ENCODE assay signal across 16 cellular contexts in genomic region chr16:9821331-9821730, GRCh38.
"Had no signal": no experiment of that assay in that cellular context is flagged by ENCODE, and none has a peak within 500 bp of the region (broad histone marks: within the 10 kb centered on the region; RNA-seq: fewer than 3 reads in every experiment).

No MANE protein-coding gene starts in this region.

- H3K4me1 Mint-ChIP-seq: activated B cell treated with CpG ODN at 0.5 μM for 24 hours, immature natural killer cell, T-helper 17 cell had no signal

- H3K4me3 Mint-ChIP-seq: activated B cell treated with CpG ODN at 0.5 μM for 24 hours; activated CD8-positive, alpha-beta T cell treated with anti-CD3 and anti-CD28 coated beads, Interleukin-2, amount 10 ng/mL, durations not matched to agents 7 days and 5 days; activated T-cell treated with anti-CD3 and anti-CD28 coated beads, Interleukin-2, amount 50 U/mL, for 72 hours; immature natural killer cell; nephron progenitor cell; T-helper 17 cell had no signal

- H3K27me3 ChIP-seq: esophagus squamous epithelium, tibial nerve had no signal

- H3K9me3 ChIP-seq: esophagus squamous epithelium, tibial nerve had no signal

- H3K4me3 ChIP-seq: esophagus squamous epithelium, tibial nerve had no signal

- DNase-seq: activated B cell treated with CpG ODN at 0.5 μM for 24 hours; activated CD4-positive, alpha-beta T cell treated with anti-CD3 and anti-CD28 coated beads for 48 hours; activated CD8-positive, alpha-beta memory T cell treated with anti-CD3 and anti-CD28 coated beads, Interleukin-2, amount 50 U/mL, for 4 hours; activated CD8-positive, alpha-beta T cell treated with anti-CD3 and anti-CD28 coated beads, Interleukin-2, amount 10 ng/mL, durations not matched to agents 7 days and 5 days; activated gamma-delta T cell; activated T-cell treated with anti-CD3 and anti-CD28 coated beads, Interleukin-2, amount 50 U/mL, for 72 hours; cerebellar nuclear complex; esophagus squamous epithelium; immature natural killer cell; SIG-M5; stimulated activated CD4-positive, alpha-beta T cell treated with anti-CD3 and anti-CD28 coated beads, Interleukin-1b, Interleukin-23, amount 100 ng/mL, for 48 hours; T-helper 17 cell had no signal

- FAIRE-seq: TTC549 had no signal

- H3K27ac Mint-ChIP-seq: activated B cell treated with CpG ODN at 0.5 μM for 24 hours; activated CD8-positive, alpha-beta T cell treated with anti-CD3 and anti-CD28 coated beads, Interleukin-2, amount 10 ng/mL, durations not matched to agents 7 days and 5 days; activated naive CD4-positive, alpha-beta T cell treated with anti-CD3 and anti-CD28 coated beads, Interleukin-2, amount 50 U/mL, for 72 hours; activated T-cell treated with anti-CD3 and anti-CD28 coated beads, Interleukin-2, amount 50 U/mL, for 72 hours; immature natural killer cell; nephron progenitor cell; T-helper 17 cell had no signal

- ATAC-seq: activated CD8-positive, alpha-beta T cell treated with anti-CD3 and anti-CD28 coated beads, Interleukin-2, amount 10 ng/mL, durations not matched to agents 7 days and 5 days; activated naive CD4-positive, alpha-beta T cell treated with anti-CD3 and anti-CD28 coated beads, Interleukin-2, amount 50 U/mL, for 72 hours; activated T-cell treated with anti-CD3 and anti-CD28 coated beads, Interleukin-2, amount 50 U/mL, for 72 hours; T-helper 17 cell had no signal

- H3K27me3 Mint-ChIP-seq: T-helper 17 cell had no signal

- H3K4me1 ChIP-seq: esophagus squamous epithelium had no signal

- H3K27ac ChIP-seq: esophagus squamous epithelium, tibial nerve had no signal

- H3K36me3 Mint-ChIP-seq: activated naive CD4-positive, alpha-beta T cell treated with anti-CD3 and anti-CD28 coated beads, Interleukin-2, amount 50 U/mL, for 72 hours; immature natural killer cell had no signal

- H3K9me3 Mint-ChIP-seq: activated B cell treated with CpG ODN at 0.5 μM for 24 hours; activated T-cell treated with anti-CD3 and anti-CD28 coated beads, Interleukin-2, amount 50 U/mL, for 72 hours; nephron progenitor cell had no signal

- H3K36me3 ChIP-seq: esophagus squamous epithelium, tibial nerve had no signal
